In the genomic region with DNA sequence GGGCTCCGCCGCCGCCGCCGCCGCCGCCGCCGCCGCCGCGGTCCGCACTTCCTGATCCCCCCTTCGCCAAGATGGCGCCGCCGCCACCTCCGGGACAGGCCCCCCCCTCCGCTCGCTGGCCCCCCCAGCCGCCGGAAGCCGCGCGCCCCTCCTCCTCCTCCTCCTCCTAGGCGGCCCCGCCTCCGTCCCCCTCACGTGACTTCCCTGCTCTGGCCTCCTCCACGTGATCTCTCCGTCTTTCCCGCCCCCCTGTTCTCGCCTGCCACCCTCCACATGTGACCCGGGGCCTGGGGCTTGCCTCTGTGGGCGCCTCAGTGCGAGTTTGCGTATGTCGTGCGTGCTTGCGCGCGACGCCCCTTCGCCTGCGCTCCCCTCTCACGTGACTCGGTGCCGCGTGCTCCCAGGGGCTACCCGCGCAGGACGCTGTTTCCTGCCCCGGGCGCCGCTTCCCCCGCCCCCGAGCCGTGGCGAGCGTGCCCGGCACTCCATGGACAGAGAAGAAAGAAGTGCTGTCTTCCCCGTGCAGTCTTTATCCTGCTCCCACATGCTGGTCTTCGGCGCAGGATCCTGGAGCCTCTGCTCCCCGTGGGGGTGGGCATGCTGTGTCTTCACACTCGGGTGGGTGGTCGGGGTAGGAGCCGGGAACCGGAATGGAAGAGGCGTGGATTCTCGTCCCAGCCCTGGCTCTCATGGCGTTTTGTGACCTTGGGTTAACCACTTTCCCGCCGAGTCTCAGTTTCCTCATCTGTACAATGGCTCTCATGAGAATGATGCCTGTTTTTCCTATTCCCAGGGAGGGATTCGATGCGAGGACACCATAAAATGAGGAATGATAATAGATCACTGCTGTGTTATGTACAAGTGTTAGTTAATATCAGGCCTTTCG, we compare ENCODE assay signal across 1 cellular context.
TF ChIP-seq lines count a peak whose summit lies in the region.

A gene (minus strand): TSS at position 53 of the 886 bp plus-strand sequence. CDS start 109 bp downstream, outside the sequence.

TF ChIP-seq in HEK293, 187 proteins besides CTCF, POLR2A, EP300 and RAD21 (continued from another document and continues in another):
- TF ChIP-seq, protein P1, sequence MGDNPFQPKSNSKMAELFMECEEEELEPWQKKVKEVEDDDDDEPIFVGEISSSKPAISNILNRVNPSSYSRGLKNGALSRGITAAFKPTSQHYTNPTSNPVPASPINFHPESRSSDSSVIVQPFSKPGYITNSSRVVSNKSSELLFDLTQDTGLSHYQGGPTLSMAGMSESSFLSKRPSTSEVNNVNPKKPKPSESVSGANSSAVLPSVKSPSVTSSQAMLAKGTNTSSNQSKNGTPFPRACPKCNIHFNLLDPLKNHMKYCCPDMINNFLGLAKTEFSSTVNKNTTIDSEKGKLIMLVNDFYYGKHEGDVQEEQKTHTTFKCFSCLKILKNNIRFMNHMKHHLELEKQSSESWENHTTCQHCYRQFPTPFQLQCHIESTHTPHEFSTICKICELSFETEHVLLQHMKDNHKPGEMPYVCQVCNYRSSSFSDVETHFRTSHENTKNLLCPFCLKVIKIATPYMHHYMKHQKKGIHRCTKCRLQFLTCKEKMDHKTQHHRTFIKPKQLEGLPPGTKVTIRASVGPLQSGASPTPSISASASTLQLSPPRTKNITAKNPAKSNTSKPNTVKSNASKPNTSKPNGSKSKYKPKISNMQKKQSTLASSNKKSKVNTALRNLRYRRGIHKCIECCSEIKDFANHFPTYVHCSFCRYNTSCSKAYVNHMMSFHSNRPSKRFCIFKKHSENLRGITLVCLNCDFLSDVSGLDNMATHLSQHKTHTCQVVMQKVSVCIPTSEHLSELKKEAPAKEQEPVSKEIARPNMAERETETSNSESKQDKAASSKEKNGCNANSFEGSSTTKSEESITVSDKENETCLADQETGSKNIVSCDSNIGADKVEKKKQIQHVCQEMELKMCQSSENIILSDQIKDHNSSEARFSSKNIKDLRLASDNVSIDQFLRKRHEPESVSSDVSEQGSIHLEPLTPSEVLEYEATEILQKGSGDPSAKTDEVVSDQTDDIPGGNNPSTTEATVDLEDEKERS (tag by site-specific recombination; IDR thresholded peaks at IDR 0.05) = peak; percentile 8; the same call in 1 of the 2 replicates
- TF ChIP-seq OSR2 (tag by site-specific recombination; IDR thresholded peaks at IDR 0.05) (peak; percentile 54; the same call in 1 of the 2 replicates), SCRT2 (tag by site-specific recombination; IDR thresholded peaks at IDR 0.05) (no peak), ZNF211 (tag by site-specific recombination; IDR thresholded peaks at IDR 0.05; ENCODE audit: low read depth) (no peak), ZNF596 (tag by site-specific recombination; IDR thresholded peaks at IDR 0.05) (no peak), MZF1 (tag by site-specific recombination; IDR thresholded peaks at IDR 0.05; ENCODE audit: borderline replicate concordance) (peak; percentile 75), ZXDB (tag by site-specific recombination; IDR thresholded peaks at IDR 0.05) (peak; percentile 100), ZNF19 (tag by site-specific recombination; IDR thresholded peaks at IDR 0.05; ENCODE audit: low read depth) (no peak), ZNF121 (tag by site-specific recombination; IDR thresholded peaks at IDR 0.05) (peak; percentile 63; the same call in 1 of the 2 replicates), ZNF561 (tag by site-specific recombination; IDR thresholded peaks at IDR 0.05; ENCODE audit: borderline replicate concordance) (peak; percentile 95), ZNF792 (tag by site-specific recombination; IDR thresholded peaks at IDR 0.05) (0 out of 2 replicates have a peak, but pooled peaks have one; percentile 25), TRIM28 (IDR thresholded peaks at IDR 0.05; ENCODE audit: borderline replicate concordance, low read length) (peak; percentile 96), ZNF184 (tag by site-specific recombination; IDR thresholded peaks at IDR 0.05) (no peak), IKZF3 (tag by site-specific recombination; IDR thresholded peaks at IDR 0.05) (peak; percentile 96), OVOL3 (tag by site-specific recombination; IDR thresholded peaks at IDR 0.05) (peak; percentile 76), ZNF701 (tag by site-specific recombination; IDR thresholded peaks at IDR 0.05) (no peak), ZNF664 (tag by site-specific recombination; IDR thresholded peaks at IDR 0.05) (no peak), ZFP41 (tag by site-specific recombination; IDR thresholded peaks at IDR 0.05; ENCODE audit: borderline replicate concordance) (no peak), ZNF658 (tag by site-specific recombination; IDR thresholded peaks at IDR 0.05) (no peak), ZNF600 (tag by site-specific recombination; IDR thresholded peaks at IDR 0.05) (peak; percentile 86), ZBTB48 (tag by site-specific recombination; IDR thresholded peaks at IDR 0.05) (peak; percentile 81), ZNF169 (tag by site-specific recombination; IDR thresholded peaks at IDR 0.05) (no peak), ZNF530 (tag by site-specific recombination; IDR thresholded peaks at IDR 0.05; ENCODE audit: low read depth) (no peak), TCF7L2 (IDR thresholded peaks at IDR 0.05; ENCODE audit: borderline replicate concordance, low read depth, low read length) (no peak), ZNF248 (tag by site-specific recombination; IDR thresholded peaks at IDR 0.05) (no peak), FEZF1 (tag by site-specific recombination; IDR thresholded peaks at IDR 0.05) (peak; percentile 40; the same call in 1 of the 2 replicates), KLF7 (tag by site-specific recombination; IDR thresholded peaks at IDR 0.05; ENCODE audit: borderline replicate concordance) (peak; percentile 88), ZNF510 (tag by site-specific recombination; IDR thresholded peaks at IDR 0.05; ENCODE audit: insufficient replicate concordance) (no peak)
- TF ChIP-seq, protein P2, sequence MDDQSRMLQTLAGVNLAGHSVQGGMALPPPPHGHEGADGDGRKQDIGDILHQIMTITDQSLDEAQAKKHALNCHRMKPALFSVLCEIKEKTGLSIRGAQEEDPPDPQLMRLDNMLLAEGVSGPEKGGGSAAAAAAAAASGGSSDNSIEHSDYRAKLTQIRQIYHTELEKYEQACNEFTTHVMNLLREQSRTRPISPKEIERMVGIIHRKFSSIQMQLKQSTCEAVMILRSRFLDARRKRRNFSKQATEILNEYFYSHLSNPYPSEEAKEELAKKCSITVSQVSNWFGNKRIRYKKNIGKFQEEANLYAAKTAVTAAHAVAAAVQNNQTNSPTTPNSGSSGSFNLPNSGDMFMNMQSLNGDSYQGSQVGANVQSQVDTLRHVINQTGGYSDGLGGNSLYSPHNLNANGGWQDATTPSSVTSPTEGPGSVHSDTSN (CRISPR knock-in tag; IDR thresholded peaks at IDR 0.05) = no peak
- TF ChIP-seq, protein P3, sequence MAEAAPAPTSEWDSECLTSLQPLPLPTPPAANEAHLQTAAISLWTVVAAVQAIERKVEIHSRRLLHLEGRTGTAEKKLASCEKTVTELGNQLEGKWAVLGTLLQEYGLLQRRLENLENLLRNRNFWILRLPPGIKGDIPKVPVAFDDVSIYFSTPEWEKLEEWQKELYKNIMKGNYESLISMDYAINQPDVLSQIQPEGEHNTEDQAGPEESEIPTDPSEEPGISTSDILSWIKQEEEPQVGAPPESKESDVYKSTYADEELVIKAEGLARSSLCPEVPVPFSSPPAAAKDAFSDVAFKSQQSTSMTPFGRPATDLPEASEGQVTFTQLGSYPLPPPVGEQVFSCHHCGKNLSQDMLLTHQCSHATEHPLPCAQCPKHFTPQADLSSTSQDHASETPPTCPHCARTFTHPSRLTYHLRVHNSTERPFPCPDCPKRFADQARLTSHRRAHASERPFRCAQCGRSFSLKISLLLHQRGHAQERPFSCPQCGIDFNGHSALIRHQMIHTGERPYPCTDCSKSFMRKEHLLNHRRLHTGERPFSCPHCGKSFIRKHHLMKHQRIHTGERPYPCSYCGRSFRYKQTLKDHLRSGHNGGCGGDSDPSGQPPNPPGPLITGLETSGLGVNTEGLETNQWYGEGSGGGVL (tag by site-specific recombination; IDR thresholded peaks at IDR 0.05) = peak; percentile 93
- TF ChIP-seq, protein P4, sequence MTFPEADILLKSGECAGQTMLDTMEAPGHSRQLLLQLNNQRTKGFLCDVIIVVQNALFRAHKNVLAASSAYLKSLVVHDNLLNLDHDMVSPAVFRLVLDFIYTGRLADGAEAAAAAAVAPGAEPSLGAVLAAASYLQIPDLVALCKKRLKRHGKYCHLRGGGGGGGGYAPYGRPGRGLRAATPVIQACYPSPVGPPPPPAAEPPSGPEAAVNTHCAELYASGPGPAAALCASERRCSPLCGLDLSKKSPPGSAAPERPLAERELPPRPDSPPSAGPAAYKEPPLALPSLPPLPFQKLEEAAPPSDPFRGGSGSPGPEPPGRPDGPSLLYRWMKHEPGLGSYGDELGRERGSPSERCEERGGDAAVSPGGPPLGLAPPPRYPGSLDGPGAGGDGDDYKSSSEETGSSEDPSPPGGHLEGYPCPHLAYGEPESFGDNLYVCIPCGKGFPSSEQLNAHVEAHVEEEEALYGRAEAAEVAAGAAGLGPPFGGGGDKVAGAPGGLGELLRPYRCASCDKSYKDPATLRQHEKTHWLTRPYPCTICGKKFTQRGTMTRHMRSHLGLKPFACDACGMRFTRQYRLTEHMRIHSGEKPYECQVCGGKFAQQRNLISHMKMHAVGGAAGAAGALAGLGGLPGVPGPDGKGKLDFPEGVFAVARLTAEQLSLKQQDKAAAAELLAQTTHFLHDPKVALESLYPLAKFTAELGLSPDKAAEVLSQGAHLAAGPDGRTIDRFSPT (tag by site-specific recombination; IDR thresholded peaks at IDR 0.05) = peak; percentile 98
- TF ChIP-seq, protein P5, sequence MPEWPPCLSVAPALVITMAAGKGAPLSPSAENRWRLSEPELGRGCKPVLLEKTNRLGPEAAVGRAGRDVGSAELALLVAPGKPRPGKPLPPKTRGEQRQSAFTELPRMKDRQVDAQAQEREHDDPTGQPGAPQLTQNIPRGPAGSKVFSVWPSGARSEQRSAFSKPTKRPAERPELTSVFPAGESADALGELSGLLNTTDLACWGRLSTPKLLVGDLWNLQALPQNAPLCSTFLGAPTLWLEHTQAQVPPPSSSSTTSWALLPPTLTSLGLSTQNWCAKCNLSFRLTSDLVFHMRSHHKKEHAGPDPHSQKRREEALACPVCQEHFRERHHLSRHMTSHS (tag by site-specific recombination; IDR thresholded peaks at IDR 0.05) = peak; percentile 61; the same call in 1 of the 2 replicates
- TF ChIP-seq, protein P6, sequence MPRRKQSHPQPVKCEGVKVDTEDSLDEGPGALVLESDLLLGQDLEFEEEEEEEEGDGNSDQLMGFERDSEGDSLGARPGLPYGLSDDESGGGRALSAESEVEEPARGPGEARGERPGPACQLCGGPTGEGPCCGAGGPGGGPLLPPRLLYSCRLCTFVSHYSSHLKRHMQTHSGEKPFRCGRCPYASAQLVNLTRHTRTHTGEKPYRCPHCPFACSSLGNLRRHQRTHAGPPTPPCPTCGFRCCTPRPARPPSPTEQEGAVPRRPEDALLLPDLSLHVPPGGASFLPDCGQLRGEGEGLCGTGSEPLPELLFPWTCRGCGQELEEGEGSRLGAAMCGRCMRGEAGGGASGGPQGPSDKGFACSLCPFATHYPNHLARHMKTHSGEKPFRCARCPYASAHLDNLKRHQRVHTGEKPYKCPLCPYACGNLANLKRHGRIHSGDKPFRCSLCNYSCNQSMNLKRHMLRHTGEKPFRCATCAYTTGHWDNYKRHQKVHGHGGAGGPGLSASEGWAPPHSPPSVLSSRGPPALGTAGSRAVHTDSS (tag by site-specific recombination; IDR thresholded peaks at IDR 0.05) = peak; percentile 89
- TF ChIP-seq, protein P7, sequence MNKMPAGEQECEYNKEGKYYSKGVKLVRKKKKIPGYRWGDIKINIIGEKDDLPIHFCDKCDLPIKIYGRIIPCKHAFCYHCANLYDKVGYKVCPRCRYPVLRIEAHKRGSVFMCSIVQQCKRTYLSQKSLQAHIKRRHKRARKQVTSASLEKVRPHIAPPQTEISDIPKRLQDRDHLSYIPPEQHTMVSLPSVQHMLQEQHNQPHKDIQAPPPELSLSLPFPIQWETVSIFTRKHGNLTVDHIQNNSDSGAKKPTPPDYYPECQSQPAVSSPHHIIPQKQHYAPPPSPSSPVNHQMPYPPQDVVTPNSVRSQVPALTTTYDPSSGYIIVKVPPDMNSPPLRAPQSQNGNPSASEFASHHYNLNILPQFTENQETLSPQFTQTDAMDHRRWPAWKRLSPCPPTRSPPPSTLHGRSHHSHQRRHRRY (tag by site-specific recombination; IDR thresholded peaks at IDR 0.05) = no peak
- TF ChIP-seq, protein P8, sequence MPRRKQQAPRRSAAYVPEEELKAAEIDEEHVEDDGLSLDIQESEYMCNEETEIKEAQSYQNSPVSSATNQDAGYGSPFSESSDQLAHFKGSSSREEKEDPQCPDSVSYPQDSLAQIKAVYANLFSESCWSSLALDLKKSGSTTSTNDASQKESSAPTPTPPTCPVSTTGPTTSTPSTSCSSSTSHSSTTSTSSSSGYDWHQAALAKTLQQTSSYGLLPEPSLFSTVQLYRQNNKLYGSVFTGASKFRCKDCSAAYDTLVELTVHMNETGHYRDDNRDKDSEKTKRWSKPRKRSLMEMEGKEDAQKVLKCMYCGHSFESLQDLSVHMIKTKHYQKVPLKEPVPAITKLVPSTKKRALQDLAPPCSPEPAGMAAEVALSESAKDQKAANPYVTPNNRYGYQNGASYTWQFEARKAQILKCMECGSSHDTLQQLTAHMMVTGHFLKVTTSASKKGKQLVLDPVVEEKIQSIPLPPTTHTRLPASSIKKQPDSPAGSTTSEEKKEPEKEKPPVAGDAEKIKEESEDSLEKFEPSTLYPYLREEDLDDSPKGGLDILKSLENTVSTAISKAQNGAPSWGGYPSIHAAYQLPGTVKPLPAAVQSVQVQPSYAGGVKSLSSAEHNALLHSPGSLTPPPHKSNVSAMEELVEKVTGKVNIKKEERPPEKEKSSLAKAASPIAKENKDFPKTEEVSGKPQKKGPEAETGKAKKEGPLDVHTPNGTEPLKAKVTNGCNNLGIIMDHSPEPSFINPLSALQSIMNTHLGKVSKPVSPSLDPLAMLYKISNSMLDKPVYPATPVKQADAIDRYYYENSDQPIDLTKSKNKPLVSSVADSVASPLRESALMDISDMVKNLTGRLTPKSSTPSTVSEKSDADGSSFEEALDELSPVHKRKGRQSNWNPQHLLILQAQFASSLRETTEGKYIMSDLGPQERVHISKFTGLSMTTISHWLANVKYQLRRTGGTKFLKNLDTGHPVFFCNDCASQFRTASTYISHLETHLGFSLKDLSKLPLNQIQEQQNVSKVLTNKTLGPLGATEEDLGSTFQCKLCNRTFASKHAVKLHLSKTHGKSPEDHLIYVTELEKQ (tag by site-specific recombination; IDR thresholded peaks at IDR 0.05; ENCODE audit: borderline replicate concordance) = peak; percentile 72
- TF ChIP-seq, protein P9, sequence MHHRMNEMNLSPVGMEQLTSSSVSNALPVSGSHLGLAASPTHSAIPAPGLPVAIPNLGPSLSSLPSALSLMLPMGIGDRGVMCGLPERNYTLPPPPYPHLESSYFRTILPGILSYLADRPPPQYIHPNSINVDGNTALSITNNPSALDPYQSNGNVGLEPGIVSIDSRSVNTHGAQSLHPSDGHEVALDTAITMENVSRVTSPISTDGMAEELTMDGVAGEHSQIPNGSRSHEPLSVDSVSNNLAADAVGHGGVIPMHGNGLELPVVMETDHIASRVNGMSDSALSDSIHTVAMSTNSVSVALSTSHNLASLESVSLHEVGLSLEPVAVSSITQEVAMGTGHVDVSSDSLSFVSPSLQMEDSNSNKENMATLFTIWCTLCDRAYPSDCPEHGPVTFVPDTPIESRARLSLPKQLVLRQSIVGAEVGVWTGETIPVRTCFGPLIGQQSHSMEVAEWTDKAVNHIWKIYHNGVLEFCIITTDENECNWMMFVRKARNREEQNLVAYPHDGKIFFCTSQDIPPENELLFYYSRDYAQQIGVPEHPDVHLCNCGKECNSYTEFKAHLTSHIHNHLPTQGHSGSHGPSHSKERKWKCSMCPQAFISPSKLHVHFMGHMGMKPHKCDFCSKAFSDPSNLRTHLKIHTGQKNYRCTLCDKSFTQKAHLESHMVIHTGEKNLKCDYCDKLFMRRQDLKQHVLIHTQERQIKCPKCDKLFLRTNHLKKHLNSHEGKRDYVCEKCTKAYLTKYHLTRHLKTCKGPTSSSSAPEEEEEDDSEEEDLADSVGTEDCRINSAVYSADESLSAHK (tag by site-specific recombination; IDR thresholded peaks at IDR 0.05) = peak; percentile 84
